27 cellular contexts compared by ENCODE assay signal in genomic region chr6:115721564-115721963, GRCh38.
"Had no signal": no experiment of that assay in that cellular context is flagged by ENCODE, and none has a peak within 500 bp of the region (broad histone marks: within the 10 kb centered on the region; RNA-seq: fewer than 3 reads in every experiment).

No MANE protein-coding gene starts in this region.

- ATAC-seq: stimulated activated effector memory CD8-positive, alpha-beta T cell treated with anti-CD3 and anti-CD28 coated beads, Interleukin-12 subunit alpha, Interleukin-12 subunit beta, amount 100 ng/mL, for 72 hours; stimulated activated memory B cell treated with anti-CD40 and anti-IgM and Interleukin-4, amounts not matched to agents 10 μg/mL and 1 μg/mL and 100 μg/mL, for 72 hours; stimulated activated naive B cell treated with anti-CD40 and anti-IgM and Interleukin-4, amounts not matched to agents 10 μg/mL and 1 μg/mL and 100 μg/mL, for 72 hours; stimulated activated naive CD8-positive, alpha-beta T cell treated with anti-CD3 and anti-CD28 coated beads, Interleukin-15, amount 100 ng/mL, for 72 hours; stimulated activated naive CD8-positive, alpha-beta T cell treated with anti-CD3 and anti-CD28 coated beads, Interleukin-15, Interleukin-2, amounts not matched to agents 100 U/mL and 50 U/mL, for 24 hours; upper lobe of right lung had no signal

- H3K27ac Mint-ChIP-seq: stimulated activated effector memory CD8-positive, alpha-beta T cell treated with anti-CD3 and anti-CD28 coated beads, Interleukin-12 subunit alpha, Interleukin-12 subunit beta, amount 100 ng/mL, for 72 hours; stimulated activated memory B cell treated with anti-CD40 and anti-IgM and Interleukin-4, amounts not matched to agents 10 μg/mL and 1 μg/mL and 100 μg/mL, for 72 hours; stimulated activated naive B cell treated with anti-CD40 and anti-IgM and Interleukin-4, amounts not matched to agents 10 μg/mL and 1 μg/mL and 100 μg/mL, for 72 hours; stimulated activated naive CD8-positive, alpha-beta T cell treated with anti-CD3 and anti-CD28 coated beads, Interleukin-15, amount 100 ng/mL, for 72 hours; stimulated activated naive CD8-positive, alpha-beta T cell treated with anti-CD3 and anti-CD28 coated beads, Interleukin-15, Interleukin-2, amounts not matched to agents 100 ng/mL and 50 ng/mL, for 24 hours; type B pancreatic cell had no signal

- H3K27ac ChIP-seq: stomach, suprapubic skin, testis, thoracic aorta, thyroid gland, tibial artery, tibial nerve, transverse colon, upper lobe of left lung, upper lobe of right lung, uterus, vagina had no signal

- H3K36me3 Mint-ChIP-seq: stimulated activated effector memory CD8-positive, alpha-beta T cell treated with anti-CD3 and anti-CD28 coated beads, Interleukin-12 subunit alpha, Interleukin-12 subunit beta, amount 100 ng/mL, for 72 hours; stimulated activated memory B cell treated with anti-CD40 and anti-IgM and Interleukin-4, amounts not matched to agents 10 μg/mL and 1 μg/mL and 100 μg/mL, for 72 hours; stimulated activated naive B cell treated with anti-CD40 and anti-IgM and Interleukin-4, amounts not matched to agents 10 μg/mL and 1 μg/mL and 100 μg/mL, for 72 hours; type B pancreatic cell had no signal

- H3K36me3 ChIP-seq: stomach, suprapubic skin, thoracic aorta, thyroid gland, tibial artery, tibial nerve, transverse colon, upper lobe of left lung, upper lobe of right lung, uterus, vagina had no signal

- H3K4me3 Mint-ChIP-seq: stimulated activated effector memory CD8-positive, alpha-beta T cell treated with anti-CD3 and anti-CD28 coated beads, Interleukin-12 subunit alpha, Interleukin-12 subunit beta, amount 100 ng/mL, for 72 hours; stimulated activated memory B cell treated with anti-CD40 and anti-IgM and Interleukin-4, amounts not matched to agents 10 μg/mL and 1 μg/mL and 100 μg/mL, for 72 hours; stimulated activated naive B cell treated with anti-CD40 and anti-IgM and Interleukin-4, amounts not matched to agents 10 μg/mL and 1 μg/mL and 100 μg/mL, for 72 hours; stimulated activated naive CD8-positive, alpha-beta T cell treated with anti-CD3 and anti-CD28 coated beads, Interleukin-15, amount 100 ng/mL, for 72 hours; stimulated activated naive CD8-positive, alpha-beta T cell treated with anti-CD3 and anti-CD28 coated beads, Interleukin-15, Interleukin-2, amounts not matched to agents 100 ng/mL and 50 ng/mL, for 24 hours; type B pancreatic cell had no signal

- H3K27me3 Mint-ChIP-seq: stimulated activated memory B cell treated with anti-CD40 and anti-IgM and Interleukin-4, amounts not matched to agents 10 μg/mL and 1 μg/mL and 100 μg/mL, for 72 hours; stimulated activated naive B cell treated with anti-CD40 and anti-IgM and Interleukin-4, amounts not matched to agents 10 μg/mL and 1 μg/mL and 100 μg/mL, for 72 hours; stimulated activated naive CD8-positive, alpha-beta T cell treated with anti-CD3 and anti-CD28 coated beads, Interleukin-15, amount 100 ng/mL, for 72 hours; stimulated activated naive CD8-positive, alpha-beta T cell treated with anti-CD3 and anti-CD28 coated beads, Interleukin-15, Interleukin-2, amounts not matched to agents 100 ng/mL and 50 ng/mL, for 24 hours; type B pancreatic cell had no signal

- DNase-seq: stimulated activated CD4-positive, alpha-beta T cell treated with anti-CD3 and anti-CD28 coated beads, Interleukin-2, amount 100 ng/mL, for 48 hours; stimulated activated CD4-positive, alpha-beta T cell treated with anti-CD3 and anti-CD28 coated beads, Interleukin-4, amount 100 ng/mL, for 1 hour; stimulated activated CD4-positive, alpha-beta T cell treated with anti-CD3 and anti-CD28 coated beads, Interleukin-4, amount 100 ng/mL, for 24 hours; stimulated activated CD4-positive, alpha-beta T cell treated with anti-CD3 and anti-CD28 coated beads, Interleukin-4, amount 100 ng/mL, for 4 hours; stimulated activated CD8-positive, alpha-beta memory T cell treated with anti-CD3 and anti-CD28 coated beads, Interleukin-4, amount 100 ng/mL, for 48 hours; stimulated activated naive B cell treated with anti-CD40 and anti-IgM and Interleukin-4, amounts not matched to agents 10 μg/mL and 1 μg/mL and 100 μg/mL, for 72 hours; stimulated activated naive CD4-positive, alpha-beta T cell; stimulated activated naive CD4-positive, alpha-beta T cell treated with Interleukin-2 at 50 U/mL for 16 hours; stimulated activated naive CD8-positive, alpha-beta T cell treated with anti-CD3 and anti-CD28 coated beads, Interleukin-15, amount 100 ng/mL, for 72 hours; stimulated activated naive CD8-positive, alpha-beta T cell treated with anti-CD3 and anti-CD28 coated beads, Interleukin-15, Interleukin-2, amounts not matched to agents 100 U/mL and 50 U/mL, for 24 hours; stomach; substantia nigra; testis; thyroid gland; tibial artery; transverse colon; upper lobe of left lung; upper lobe of right lung; uterus had no signal

- H3K27me3 ChIP-seq: stomach, suprapubic skin, testis, thyroid gland, tibial artery, tibial nerve, transverse colon, upper lobe of left lung, upper lobe of right lung, uterus, vagina had no signal

- H3K4me1 Mint-ChIP-seq: stimulated activated effector memory CD8-positive, alpha-beta T cell treated with anti-CD3 and anti-CD28 coated beads, Interleukin-12 subunit alpha, Interleukin-12 subunit beta, amount 100 ng/mL, for 72 hours; stimulated activated memory B cell treated with anti-CD40 and anti-IgM and Interleukin-4, amounts not matched to agents 10 μg/mL and 1 μg/mL and 100 μg/mL, for 72 hours; stimulated activated naive CD8-positive, alpha-beta T cell treated with anti-CD3 and anti-CD28 coated beads, Interleukin-15, amount 100 ng/mL, for 72 hours had no signal

- H3K9me3 Mint-ChIP-seq: stimulated activated naive CD8-positive, alpha-beta T cell treated with anti-CD3 and anti-CD28 coated beads, Interleukin-15, Interleukin-2, amounts not matched to agents 100 ng/mL and 50 ng/mL, for 24 hours; type B pancreatic cell had no signal

- H3K4me1 ChIP-seq: stomach, suprapubic skin, testis, thyroid gland, tibial artery, tibial nerve, transverse colon, upper lobe of left lung, upper lobe of right lung, uterus, vagina had no signal

- H3K4me3 ChIP-seq: stomach, suprapubic skin, testis, thoracic aorta, thyroid gland, tibial artery, tibial nerve, transverse colon, upper lobe of left lung, upper lobe of right lung, uterus, vagina had no signal

- H3K9me3 ChIP-seq: stomach, suprapubic skin, testis, thoracic aorta, thyroid gland, tibial artery, tibial nerve, transverse colon, upper lobe of left lung, upper lobe of right lung, uterus, vagina had no signal
